ENCODE assay signal across 18 cellular contexts in the genomic region with DNA sequence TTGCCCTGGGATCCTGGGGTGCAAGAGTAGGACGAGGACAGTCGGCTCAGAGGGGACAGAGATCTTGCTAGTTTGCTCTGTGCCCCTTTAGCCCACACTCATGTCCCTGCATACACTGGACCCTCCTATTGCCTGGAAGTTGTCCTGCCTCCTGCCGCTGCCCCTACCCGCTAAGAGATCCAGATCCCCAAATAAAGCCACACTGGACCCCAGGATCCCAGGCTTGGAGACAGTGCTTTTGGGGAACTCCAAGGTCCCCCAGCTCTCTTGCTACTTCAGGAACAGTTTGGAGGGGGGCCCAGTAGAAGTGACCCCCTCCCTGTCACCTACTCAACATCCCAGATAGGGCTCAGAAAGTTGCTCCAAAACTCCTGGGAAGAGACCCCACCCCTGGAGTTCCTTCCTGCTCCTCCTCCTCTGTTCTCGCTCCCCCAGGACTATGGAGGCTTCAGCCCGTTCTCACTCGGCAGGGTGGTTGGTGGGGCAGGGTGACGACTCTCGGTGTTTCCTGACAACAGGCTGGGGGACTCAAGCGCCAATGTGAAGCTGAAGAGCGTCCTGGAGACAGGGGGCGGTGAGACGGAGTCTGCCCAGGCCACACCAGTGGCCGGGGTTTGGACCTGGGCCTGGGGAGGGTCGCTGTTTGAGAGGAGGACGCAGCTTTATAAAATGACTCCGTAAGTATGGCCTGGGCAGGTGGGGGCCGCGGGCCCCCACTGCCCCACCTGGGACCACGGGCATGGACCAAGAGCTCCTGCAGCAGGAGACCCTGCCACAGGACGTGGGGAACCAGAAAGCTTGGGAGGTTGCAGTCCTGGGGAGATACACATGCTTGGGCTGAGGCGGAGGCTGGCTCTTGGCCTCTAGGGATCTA. TPM values are rescaled to one million over a fixed set of nuclear protein-coding genes. Genes with fewer than 3 reads are reported as not detected.
"Had no signal": no experiment of that assay in that cellular context is flagged by ENCODE, and none has a peak within 500 bp of the region (broad histone marks: within the 10 kb centered on the region; RNA-seq: fewer than 3 reads in every experiment).

No MANE protein-coding gene starts in this region.

- DNase-seq: activated CD4-positive, alpha-beta T cell treated with anti-CD3 and anti-CD28 coated beads for 4 hours; activated CD8-positive, alpha-beta T cell treated with anti-CD3 and anti-CD28 coated beads, Interleukin-2, amount 10 ng/mL, durations not matched to agents 7 days and 5 days; activated gamma-delta T cell; esophagus squamous epithelium; foreskin fibroblast; heart left ventricle; islet precursor cell; psoas muscle; stimulated activated CD4-positive, alpha-beta T cell treated with anti-CD3 and anti-CD28 coated beads, Interleukin-4, amount 100 ng/mL, for 1 hour had no signal

- FAIRE-seq: urothelium cell line had no signal

- H3K27ac Mint-ChIP-seq: activated CD8-positive, alpha-beta T cell treated with anti-CD3 and anti-CD28 coated beads, Interleukin-2, amount 10 ng/mL, durations not matched to agents 7 days and 5 days; activated naive CD8-positive, alpha-beta T cell; stimulated activated naive CD8-positive, alpha-beta T cell treated with anti-CD3 and anti-CD28 coated beads, Interleukin-15, amount 100 ng/mL, for 72 hours; T-helper 1 cell treated with Interleukin-12 subunit alpha and Interleukin-12 subunit beta and Interleukin-4 antibody, amounts not matched to agents 30 μg/mL and 1 μg/mL, for 36 hours had no signal

- H3K9me3 Mint-ChIP-seq: stimulated activated naive CD8-positive, alpha-beta T cell treated with anti-CD3 and anti-CD28 coated beads, Interleukin-15, amount 100 ng/mL, for 72 hours; T-helper 1 cell treated with Interleukin-12 subunit alpha and Interleukin-12 subunit beta and Interleukin-4 antibody, amounts not matched to agents 30 μg/mL and 1 μg/mL, for 36 hours had no signal

- H3K27ac ChIP-seq: neutrophil, SK-N-MC had no signal

- H3K36me3 Mint-ChIP-seq: activated naive CD8-positive, alpha-beta T cell had no signal

- H3K27me3 ChIP-seq: dorsolateral prefrontal cortex, esophagus squamous epithelium, heart left ventricle had no signal

- H3K4me3 Mint-ChIP-seq: activated CD8-positive, alpha-beta T cell treated with anti-CD3 and anti-CD28 coated beads, Interleukin-2, amount 10 ng/mL, durations not matched to agents 7 days and 5 days; activated naive CD8-positive, alpha-beta T cell; stimulated activated naive CD8-positive, alpha-beta T cell treated with anti-CD3 and anti-CD28 coated beads, Interleukin-15, amount 100 ng/mL, for 72 hours; T-helper 1 cell treated with Interleukin-12 subunit alpha and Interleukin-12 subunit beta and Interleukin-4 antibody, amounts not matched to agents 30 μg/mL and 1 μg/mL, for 36 hours had no signal

- H3K27me3 Mint-ChIP-seq: activated naive CD8-positive, alpha-beta T cell had no signal

- H3K36me3 ChIP-seq: esophagus squamous epithelium, heart left ventricle, neutrophil had no signal

- ATAC-seq: activated CD8-positive, alpha-beta T cell treated with anti-CD3 and anti-CD28 coated beads, Interleukin-2, amount 10 ng/mL, durations not matched to agents 7 days and 5 days; left lobe of liver; sciatic nerve had no signal

- H3K4me3 ChIP-seq: dorsolateral prefrontal cortex, esophagus squamous epithelium, heart left ventricle, psoas muscle, SK-N-MC had no signal

- H3K9me3 ChIP-seq: esophagus squamous epithelium, heart left ventricle, neutrophil, psoas muscle had no signal

RNA-seq across cellular contexts. Expression of a gene that starts 19.2 kb away (rescaled TPM):
- total RNA-seq: activated CD8-positive, alpha-beta T cell treated with anti-CD3 and anti-CD28 coated beads, Interleukin-2, amount 10 ng/mL, durations not matched to agents 7 days and 5 days had no signal
